Comparison of ENCODE assay signal across 17 cellular contexts in the genomic region with DNA sequence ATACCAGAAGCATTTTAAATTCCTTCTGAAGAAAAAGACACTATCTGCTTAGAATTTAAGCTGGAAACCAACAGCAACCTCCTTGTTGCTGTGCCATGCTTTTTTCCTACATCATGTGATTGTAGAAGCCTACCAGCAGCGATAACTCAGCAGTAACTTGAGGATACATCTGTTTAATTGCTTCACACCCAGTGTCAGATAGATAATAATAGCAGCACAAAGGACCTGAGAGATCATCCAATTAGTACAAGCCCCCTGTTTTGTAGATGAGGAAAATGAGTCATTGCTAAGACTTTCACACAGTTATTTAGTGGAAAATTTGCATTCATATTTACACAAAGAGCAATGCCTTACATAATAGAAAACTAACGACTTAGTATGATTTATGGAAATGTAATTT.
"Had no signal": no experiment of that assay in that cellular context is flagged by ENCODE, and none has a peak within 500 bp of the region (broad histone marks: within the 10 kb centered on the region; RNA-seq: fewer than 3 reads in every experiment).

No MANE protein-coding gene starts in this region.

- H3K4me1 ChIP-seq: lower lobe of right lung, sigmoid colon, upper lobe of right lung had no signal

- DNase-seq: activated CD4-positive, alpha-beta T cell treated with anti-CD3 and anti-CD28 coated beads, Interleukin-2, amount 10 ng/mL, durations not matched to agents 24 days and 14 days; activated CD4-positive, CD25-positive, alpha-beta regulatory T cell; activated CD8-positive, alpha-beta T cell treated with anti-CD3 and anti-CD28 coated beads for 36 hours; activated naive CD4-positive, alpha-beta T cell treated with anti-CD3 and anti-CD28 coated beads for 36 hours; activated T-cell treated with anti-CD3 and anti-CD28 coated beads, Interleukin-2, amount 50 U/mL, for 24 hours; brain microvascular endothelial cell; central memory CD4-positive, alpha-beta T cell; foreskin melanocyte; glutamatergic neuron; hypothalamus; lower lobe of right lung; nephron progenitor cell; nucleus accumbens; sigmoid colon; stimulated activated CD8-positive, alpha-beta memory T cell treated with anti-CD3 and anti-CD28 coated beads, Interleukin-4, amount 100 ng/mL, for 48 hours; stimulated activated naive CD4-positive, alpha-beta T cell; upper lobe of right lung had no signal

- H3K36me3 ChIP-seq: brain microvascular endothelial cell, lower lobe of right lung, sigmoid colon, upper lobe of right lung had no signal

- H3K27me3 ChIP-seq: brain microvascular endothelial cell, upper lobe of right lung had no signal

- H3K9me3 ChIP-seq: lower lobe of right lung, sigmoid colon, upper lobe of right lung had no signal

- H3K4me3 ChIP-seq: lower lobe of right lung, sigmoid colon, upper lobe of right lung had no signal

- H3K27ac ChIP-seq: brain microvascular endothelial cell, lower lobe of right lung, sigmoid colon, upper lobe of right lung had no signal

- ATAC-seq: activated CD8-positive, alpha-beta T cell treated with anti-CD3 and anti-CD28 coated beads for 36 hours; lower lobe of right lung; upper lobe of right lung had no signal
